In the genomic region with DNA sequence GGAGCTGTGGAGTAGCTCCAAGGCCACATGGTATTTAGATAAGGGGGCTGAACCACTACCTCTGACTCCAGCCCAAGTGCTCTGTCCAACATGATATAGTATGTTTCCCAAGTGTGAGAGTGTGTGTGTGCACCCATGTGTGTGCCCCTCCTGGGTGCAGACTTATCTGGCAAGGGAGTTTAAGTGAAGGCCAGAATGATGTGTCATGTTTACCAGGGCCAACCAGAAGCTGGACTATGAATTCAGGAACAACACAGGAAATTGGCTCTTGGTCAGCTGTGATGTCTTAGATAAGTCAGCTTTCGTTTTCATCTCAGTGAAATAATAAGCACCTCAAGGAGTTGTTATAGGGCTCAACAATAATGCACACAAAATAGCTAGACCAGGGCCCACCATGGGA, we compare ENCODE assay signal across 8 cellular contexts.
DNase-seq lines count a peak whose midpoint lies in the region; ATAC-seq and TF ChIP-seq lines count a peak whose summit lies in the region.

No MANE protein-coding gene starts in this region.

- H3K4me3 Mint-ChIP-seq in natural killer cell: no peak overlapping the region

- peak; percentile 52 to 72 (median 71) for ATAC-seq in natural killer cell

- H3K27ac ChIP-seq in cingulate gyrus (ENCODE audit: low read depth, low read length): peak overlapping the region; percentile 48

- peak overlapping the region in 1 of 2 donors; percentile 20 for H3K27ac Mint-ChIP-seq in natural killer cell

- peaks cover 6 to 9% of the 10 kb centered on the region in 2 donors for H3K27me3 Mint-ChIP-seq in natural killer cell (ENCODE audit: low read depth in 2 of 2)

- DNase-seq in DMS53 treated with DMSO at 0.1 percent for 48 hours (lab: John Stamatoyannopoulos, UW; ENCODE audit: unreplicated experiment): peak; percentile 46
- DNase-seq in HK-2 (ENCODE audit: unreplicated experiment): peak; percentile 38
- DNase-seq in natural killer cell: no peak
- no peak for DNase-seq in stimulated activated CD4-positive, alpha-beta T cell treated with anti-CD3 and anti-CD28 coated beads, Interleukin-1b, Interleukin-23, amount 100 ng/mL, for 48 hours
- no peak for DNase-seq in cortex of kidney (lab: John Stamatoyannopoulos, UW)
- DNase-seq in NAMALWA (ENCODE audit: low spot score): no peak
- no peak for DNase-seq in occipital lobe (lab: John Stamatoyannopoulos, UW)

- H3K4me1 Mint-ChIP-seq in natural killer cell: peaks cover 16 to 23% of the 10 kb centered on the region in 2 donors

- no peaks in the 10 kb centered on the region for H3K36me3 Mint-ChIP-seq in natural killer cell

- intact Hi-C loops in natural killer cell (cut with micrococcal nuclease): no loop called here

- H3K9me3 Mint-ChIP-seq in natural killer cell: no peaks in the 10 kb centered on the region

- no peak for TF ChIP-seq CTCF in natural killer cell (IDR thresholded peaks at IDR 0.05)

Comparison
In these comparisons a context has a peak if more than half of its experiments do, and no peak if none do; other contexts are left out.
1. DNase-seq: peak in DMS53 treated with DMSO at 0.1 percent for 48 hours (single experiment) and HK-2 (single experiment); none in natural killer cell (single experiment), stimulated activated CD4-positive, alpha-beta T cell treated with anti-CD3 and anti-CD28 coated beads, Interleukin-1b, Interleukin-23, amount 100 ng/mL, for 48 hours (single experiment), cortex of kidney (single experiment), NAMALWA (single experiment) and occipital lobe (single experiment).